ENCODE assay signal across 12 cellular contexts in the genomic region with DNA sequence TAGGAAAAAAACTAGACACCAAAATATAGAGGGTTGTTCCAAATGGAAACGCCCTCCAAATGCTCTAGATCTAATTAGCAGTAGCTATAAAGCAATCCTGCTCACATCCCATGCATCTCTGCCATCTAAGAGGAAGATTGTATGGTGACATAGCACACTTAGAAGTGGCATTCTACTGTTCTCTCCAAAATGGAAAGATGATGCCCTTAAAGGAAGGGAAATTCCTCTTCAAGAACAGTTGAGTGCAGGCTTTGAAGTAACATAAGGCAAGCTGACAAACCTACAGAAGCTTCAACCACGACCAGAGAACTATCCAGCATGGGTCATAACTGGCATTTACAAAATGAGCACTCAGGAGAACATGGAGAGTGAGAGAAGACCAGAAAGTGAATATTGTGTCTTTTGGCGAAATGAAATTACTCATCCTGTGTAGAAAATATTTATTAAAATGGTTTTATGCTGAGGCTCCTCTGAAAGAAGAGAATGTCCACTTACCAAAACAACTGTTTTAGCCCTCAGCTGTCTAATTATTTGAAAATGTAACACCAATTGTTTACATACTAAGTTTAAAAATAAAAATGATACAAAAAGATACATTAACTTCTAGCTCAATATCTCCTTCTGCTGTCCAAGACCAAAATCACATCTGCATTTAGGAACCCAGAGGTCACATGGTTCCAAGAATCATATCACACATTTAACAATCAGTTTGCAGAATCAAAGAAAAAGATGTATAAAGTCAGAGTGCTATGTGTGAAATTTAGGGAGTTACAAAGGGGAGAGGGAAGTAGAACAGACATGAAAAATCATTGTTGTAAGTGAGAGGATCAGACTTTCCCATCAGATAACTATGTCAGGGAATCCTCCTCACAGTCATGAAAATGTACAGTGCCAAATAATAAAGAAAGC.
A peak's percentile ranks its signal among the peaks of the same experiment; 100 is the strongest.
DNase-seq lines count a peak whose midpoint lies in the region; ATAC-seq and TF ChIP-seq lines count a peak whose summit lies in the region.
"Had no signal": no experiment of that assay in that cellular context is flagged by ENCODE, and none has a peak within 500 bp of the region (broad histone marks: within the 10 kb centered on the region; RNA-seq: fewer than 3 reads in every experiment).

No MANE protein-coding gene starts in this region.

- H3K4me3 ChIP-seq in muscle layer of colon (ENCODE audit: low read depth in 1 of 2, low read length in 2 of 2), result no peak overlapping the region

- H3K9me3 Mint-ChIP-seq in activated CD4-positive, alpha-beta T cell treated with anti-CD3 and anti-CD28 coated beads, Interleukin-2, amount 10 ng/mL, durations not matched to agents 24 days and 14 days, result peaks cover 3% of the 10 kb centered on the region
- no peaks in the 10 kb centered on the region for H3K9me3 Mint-ChIP-seq in chondrocyte (ENCODE audit: low read depth)
- peaks cover 6% of the 10 kb centered on the region for H3K9me3 Mint-ChIP-seq in type B pancreatic cell
- H3K9me3 Mint-ChIP-seq: activated naive CD4-positive, alpha-beta T cell treated with anti-CD3 and anti-CD28 coated beads, Interleukin-2, amount 50 U/mL, for 72 hours had no signal

- no peaks in the 10 kb centered on the region for H3K36me3 ChIP-seq in muscle layer of colon (ENCODE audit: insufficient read depth, low read length)

- H3K27me3 ChIP-seq in muscle layer of colon (ENCODE audit: control insufficient read depth in 1 of 2, insufficient read depth in 2 of 2, low read length in 2 of 2), result no peaks in the 10 kb centered on the region

- H3K36me3 Mint-ChIP-seq in activated CD4-positive, alpha-beta T cell treated with anti-CD3 and anti-CD28 coated beads, Interleukin-2, amount 10 ng/mL, durations not matched to agents 24 days and 14 days (ENCODE audit: low read depth), result peaks cover 9% of the 10 kb centered on the region
- no peaks in the 10 kb centered on the region for H3K36me3 Mint-ChIP-seq in chondrocyte (ENCODE audit: low read depth)
- no peaks in the 10 kb centered on the region for H3K36me3 Mint-ChIP-seq in type B pancreatic cell
- H3K36me3 Mint-ChIP-seq: activated naive CD4-positive, alpha-beta T cell treated with anti-CD3 and anti-CD28 coated beads, Interleukin-2, amount 50 U/mL, for 72 hours had no signal

- H3K4me3 Mint-ChIP-seq in activated CD4-positive, alpha-beta T cell treated with anti-CD3 and anti-CD28 coated beads, Interleukin-2, amount 10 ng/mL, durations not matched to agents 24 days and 14 days, result no peak overlapping the region
- H3K4me3 Mint-ChIP-seq in chondrocyte (ENCODE audit: unreplicated experiment) (no peak overlapping the region), type B pancreatic cell (no peak overlapping the region)

- TF ChIP-seq CTCF in chondrocyte (IDR thresholded peaks at IDR 0.05), result peak; percentile 79
- peak; percentile 28 for TF ChIP-seq CTCF in type B pancreatic cell (conservative IDR thresholded peaks at IDR 0.05)

- no peaks in the 10 kb centered on the region for H3K9me3 ChIP-seq in muscle layer of colon (ENCODE audit: low read length)

- intact Hi-C loops in activated CD4-positive, alpha-beta T cell treated with anti-CD3 and anti-CD28 coated beads, Interleukin-2, amount 10 ng/mL, durations not matched to agents 24 days and 14 days (cut with micrococcal nuclease), result no loop called here

- peak overlapping the region; percentile 45 for H3K27ac ChIP-seq in muscle layer of colon (ENCODE audit: low read depth, low read length)

- no peaks in the 10 kb centered on the region for H3K4me1 Mint-ChIP-seq in activated CD4-positive, alpha-beta T cell treated with anti-CD3 and anti-CD28 coated beads, Interleukin-2, amount 10 ng/mL, durations not matched to agents 24 days and 14 days
- peaks cover 30% of the 10 kb centered on the region for H3K4me1 Mint-ChIP-seq in chondrocyte (ENCODE audit: low read depth)
- peaks cover 34% of the 10 kb centered on the region for H3K4me1 Mint-ChIP-seq in type B pancreatic cell (ENCODE audit: unreplicated experiment)

- no peak overlapping the region for H3K27ac Mint-ChIP-seq in activated CD4-positive, alpha-beta T cell treated with anti-CD3 and anti-CD28 coated beads, Interleukin-2, amount 10 ng/mL, durations not matched to agents 24 days and 14 days
- H3K27ac Mint-ChIP-seq in chondrocyte (ENCODE audit: unreplicated experiment), result peak overlapping the region; percentile 89
- H3K27ac Mint-ChIP-seq in type B pancreatic cell, result peak overlapping the region; percentile 61
- H3K27ac Mint-ChIP-seq: activated naive CD4-positive, alpha-beta T cell treated with anti-CD3 and anti-CD28 coated beads, Interleukin-2, amount 50 U/mL, for 72 hours had no signal

- DNase-seq in activated CD4-positive, alpha-beta T cell treated with anti-CD3 and anti-CD28 coated beads, Interleukin-2, amount 10 ng/mL, durations not matched to agents 24 days and 14 days, result peak; percentile 47
- no peak for DNase-seq in activated CD4-positive, alpha-beta T cell treated with anti-CD3 and anti-CD28 coated beads, Interleukin-2, amount 50 U/mL, for 48 hours
- DNase-seq in chondrocyte (ENCODE audit: low spot score), result no peak
- no peak for DNase-seq in type B pancreatic cell (ENCODE audit: extremely low spot score, unreplicated experiment)
- no peak for DNase-seq in NCI-H69 (lab: John Stamatoyannopoulos, UW)
- no peak for DNase-seq in DMS53 treated with DMSO at 0.1 percent for 48 hours (lab: John Stamatoyannopoulos, UW; ENCODE audit: unreplicated experiment)
- DNase-seq: AML-193; NCI-H1092 treated with DMSO at 0.1 percent for 48 hours; stimulated activated CD4-positive, alpha-beta T cell treated with anti-CD3 and anti-CD28 coated beads, Interleukin-4, amount 100 ng/mL, for 24 hours had no signal

- H3K4me1 ChIP-seq in muscle layer of colon (ENCODE audit: insufficient read depth, low read length), result peaks cover 52% of the 10 kb centered on the region

- ATAC-seq in HG03108 (IDR thresholded peaks at IDR 0.05; ENCODE audit: unreplicated experiment), result no peak
- ATAC-seq: activated naive CD4-positive, alpha-beta T cell treated with anti-CD3 and anti-CD28 coated beads, Interleukin-2, amount 50 U/mL, for 72 hours had no signal

- no peak overlapping the region for H3K9ac ChIP-seq in muscle layer of colon (ENCODE audit: low read length)

- no peaks in the 10 kb centered on the region for H3K27me3 Mint-ChIP-seq in activated CD4-positive, alpha-beta T cell treated with anti-CD3 and anti-CD28 coated beads, Interleukin-2, amount 10 ng/mL, durations not matched to agents 24 days and 14 days
- H3K27me3 Mint-ChIP-seq in chondrocyte (ENCODE audit: low read depth), result no peaks in the 10 kb centered on the region
- H3K27me3 Mint-ChIP-seq in type B pancreatic cell, result no peaks in the 10 kb centered on the region
